In the genomic region with DNA sequence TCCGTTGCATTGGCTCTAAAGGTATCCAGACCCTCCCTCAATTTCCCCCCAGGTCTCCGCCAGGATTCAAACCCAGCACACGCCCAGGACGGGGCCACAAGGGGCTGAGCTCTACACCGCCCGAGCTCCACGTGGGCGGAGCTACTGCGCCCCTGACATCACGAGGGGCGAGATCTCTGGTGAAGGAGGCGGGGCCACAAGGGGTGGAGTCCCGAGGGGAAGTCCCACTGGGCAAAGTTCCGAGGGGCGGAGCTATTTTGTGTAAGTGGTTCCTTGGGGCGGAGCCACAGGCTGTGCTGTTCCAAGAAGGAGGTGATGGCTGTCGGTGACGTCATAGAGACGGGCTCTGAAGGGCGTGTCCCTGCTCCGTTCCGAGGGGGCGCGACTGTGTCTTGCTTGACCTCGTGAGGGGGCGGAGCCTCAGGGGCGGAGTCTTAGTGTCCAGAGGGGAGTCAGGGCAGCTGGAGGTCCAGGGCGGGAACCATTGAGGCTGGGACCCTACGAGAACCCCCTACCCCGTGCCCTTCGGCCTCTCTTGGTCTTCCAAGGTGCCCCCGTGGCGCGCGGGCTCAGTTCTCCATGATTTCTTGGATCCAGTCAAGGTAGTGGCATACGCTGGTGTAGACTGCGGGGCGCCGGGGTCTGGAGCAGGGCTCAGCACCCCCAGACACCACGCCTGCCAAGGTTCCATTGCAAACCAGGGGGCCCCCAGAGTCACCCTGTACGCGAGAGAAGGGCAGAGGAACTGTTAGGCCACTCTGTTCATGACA, we compare ENCODE assay signal across 1 cellular context.
TF ChIP-seq lines count a peak whose summit lies in the region.

No MANE protein-coding gene starts in this region.

TF ChIP-seq in K562, 482 proteins besides CTCF, POLR2A, EP300 and RAD21 (continues in another document):
- TF ChIP-seq ZNF395 (CRISPR knock-in tag; IDR thresholded peaks at IDR 0.05) (no peak), PKNOX1 (IDR thresholded peaks at IDR 0.05) (peak; percentile 89), JUNB (CRISPR knock-in tag; conservative IDR thresholded peaks at IDR 0.05) (peak; percentile 94), MTA1 (IDR thresholded peaks at IDR 0.05; ENCODE audit: borderline replicate concordance) (no peak), CREM (IDR thresholded peaks at IDR 0.05; ENCODE audit: low read depth) (peak; percentile 96), RBBP5 (IDR thresholded peaks at IDR 0.05; ENCODE audit: borderline replicate concordance, insufficient read depth, low read length, poor library complexity, severe bottlenecking) (no peak), ATF1 (CRISPR knock-in tag; IDR thresholded peaks at IDR 0.05) (peak; percentile 55; the same call in 1 of the 2 replicates), ATF1 (tag; IDR thresholded peaks at IDR 0.05) (peak; percentile 98), CCAR2 (IDR thresholded peaks at IDR 0.05; ENCODE audit: low read depth, low read length) (no peak), ZBTB7A (IDR thresholded peaks at IDR 0.05; ENCODE audit: borderline replicate concordance, control insufficient read depth, low read depth, low read length) (peak; percentile 69), SMAD1 (IDR thresholded peaks at IDR 0.05; ENCODE audit: low read depth, low read length, partially characterized antibody) (no peak), ZNF175 (CRISPR knock-in tag; IDR thresholded peaks at IDR 0.05; ENCODE audit: low read depth) (no peak), RBM17 (IDR thresholded peaks at IDR 0.05; ENCODE audit: borderline replicate concordance, low read depth, low read length) (no peak), NFE2 (IDR thresholded peaks at IDR 0.05; ENCODE audit: low read depth) (no peak), NUFIP1 (IDR thresholded peaks at IDR 0.05; ENCODE audit: partially characterized antibody) (no peak), CREB1 (IDR thresholded peaks at IDR 0.05) (peak; percentile 87), CREB1 (CRISPR knock-in tag; IDR thresholded peaks at IDR 0.05) (peak; percentile 91), MYC (IDR thresholded peaks at IDR 0.05; ENCODE audit: low read depth, low read length) (peak; percentile 59; the same call in 1 of the 2 replicates), MYC (CRISPR knock-in tag; IDR thresholded peaks at IDR 0.05; ENCODE audit: borderline replicate concordance, low read depth) (no peak), NFIX (CRISPR knock-in tag; IDR thresholded peaks at IDR 0.05; ENCODE audit: low read depth) (no peak), RAD51 (IDR thresholded peaks at IDR 0.05; ENCODE audit: borderline replicate concordance, low read depth) (peak; percentile 71; the same call in 1 of the 2 replicates), MTA2 (IDR thresholded peaks at IDR 0.05; ENCODE audit: low read depth) (no peak), MITF (IDR thresholded peaks at IDR 0.05) (peak; percentile 18; the same call in 1 of the 2 replicates), MAFF (IDR thresholded peaks at IDR 0.05; ENCODE audit: low read length) (no peak), PCBP2 (IDR thresholded peaks at IDR 0.05; ENCODE audit: low read depth, low read length, poor library complexity, severe bottlenecking) (no peak), NFATC3 (IDR thresholded peaks at IDR 0.05) (no peak), ZNF586 (CRISPR knock-in tag; conservative IDR thresholded peaks at IDR 0.05) (no peak), SUPT5H (IDR thresholded peaks at IDR 0.05) (peak; percentile 62; the same call in 1 of the 2 replicates), ZNF133 (CRISPR knock-in tag; IDR thresholded peaks at IDR 0.05) (no peak), GTF2A2 (tag; IDR thresholded peaks at IDR 0.05) (no peak), RFX5 (IDR thresholded peaks at IDR 0.05; ENCODE audit: low read depth, low read length) (peak; percentile 41; the same call in 1 of the 2 replicates), SRSF9 (IDR thresholded peaks at IDR 0.05; ENCODE audit: borderline replicate concordance, low read depth, low read length) (no peak), CREBBP (IDR thresholded peaks at IDR 0.05; ENCODE audit: low read depth, low read length) (no peak), CSDE1 (IDR thresholded peaks at IDR 0.05) (no peak; a peak in 1 of 4 replicates), ASH1L (IDR thresholded peaks at IDR 0.05; ENCODE audit: borderline replicate concordance, low read depth, partially characterized antibody) (no peak), ESRRB (CRISPR knock-in tag; IDR thresholded peaks at IDR 0.05; ENCODE audit: borderline replicate concordance) (no peak), SREBF2 (CRISPR knock-in tag; IDR thresholded peaks at IDR 0.05) (no peak), ZNF780A (CRISPR knock-in tag; IDR thresholded peaks at IDR 0.05) (no peak), TEAD1 (CRISPR knock-in tag; IDR thresholded peaks at IDR 0.05) (no peak), ATF7 (IDR thresholded peaks at IDR 0.05) (peak; percentile 100), PPARD (CRISPR knock-in tag; IDR thresholded peaks at IDR 0.05) (no peak), ZBTB17 (CRISPR knock-in tag; IDR thresholded peaks at IDR 0.05) (no peak), SP1 (CRISPR knock-in tag; IDR thresholded peaks at IDR 0.05) (peak; percentile 68), CC2D1A (IDR thresholded peaks at IDR 0.05) (no peak), JUND (IDR thresholded peaks at IDR 0.05; ENCODE audit: borderline replicate concordance, low read depth, low read length) (peak; percentile 97), JUND (tag; IDR thresholded peaks at IDR 0.05; ENCODE audit: borderline replicate concordance, low read depth, low read length) (peak; percentile 95; the same call in 2 of the 3 replicates), GMEB1 (CRISPR knock-in tag; IDR thresholded peaks at IDR 0.05) (no peak), NBN (IDR thresholded peaks at IDR 0.05; ENCODE audit: low read depth) (peak; percentile 96), SPI1 (IDR thresholded peaks at IDR 0.05; ENCODE audit: borderline replicate concordance, low read depth, low read length) (peak; percentile 77), MAZ (CRISPR knock-in tag; conservative IDR thresholded peaks at IDR 0.05 in 1 of 2, IDR thresholded peaks at IDR 0.05 in 1 of 2) (peak; percentile 16 to 56; a peak in 2 of 4 replicates), XRCC5 (IDR thresholded peaks at IDR 0.05; ENCODE audit: low read depth, low read length) (peak; percentile 51; the same call in 1 of the 2 replicates), POLR2B (IDR thresholded peaks at IDR 0.05; ENCODE audit: low read depth, partially characterized antibody) (peak; percentile 54)
- TF ChIP-seq, protein P1, sequence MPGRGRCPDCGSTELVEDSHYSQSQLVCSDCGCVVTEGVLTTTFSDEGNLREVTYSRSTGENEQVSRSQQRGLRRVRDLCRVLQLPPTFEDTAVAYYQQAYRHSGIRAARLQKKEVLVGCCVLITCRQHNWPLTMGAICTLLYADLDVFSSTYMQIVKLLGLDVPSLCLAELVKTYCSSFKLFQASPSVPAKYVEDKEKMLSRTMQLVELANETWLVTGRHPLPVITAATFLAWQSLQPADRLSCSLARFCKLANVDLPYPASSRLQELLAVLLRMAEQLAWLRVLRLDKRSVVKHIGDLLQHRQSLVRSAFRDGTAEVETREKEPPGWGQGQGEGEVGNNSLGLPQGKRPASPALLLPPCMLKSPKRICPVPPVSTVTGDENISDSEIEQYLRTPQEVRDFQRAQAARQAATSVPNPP (IDR thresholded peaks at IDR 0.05; ENCODE audit: borderline replicate concordance, insufficient read depth, insufficient read length): no peak
- TF ChIP-seq, protein P2, sequence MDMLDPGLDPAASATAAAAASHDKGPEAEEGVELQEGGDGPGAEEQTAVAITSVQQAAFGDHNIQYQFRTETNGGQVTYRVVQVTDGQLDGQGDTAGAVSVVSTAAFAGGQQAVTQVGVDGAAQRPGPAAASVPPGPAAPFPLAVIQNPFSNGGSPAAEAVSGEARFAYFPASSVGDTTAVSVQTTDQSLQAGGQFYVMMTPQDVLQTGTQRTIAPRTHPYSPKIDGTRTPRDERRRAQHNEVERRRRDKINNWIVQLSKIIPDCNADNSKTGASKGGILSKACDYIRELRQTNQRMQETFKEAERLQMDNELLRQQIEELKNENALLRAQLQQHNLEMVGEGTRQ (CRISPR knock-in tag; IDR thresholded peaks at IDR 0.05): peak; percentile 78
- TF ChIP-seq, protein P3, sequence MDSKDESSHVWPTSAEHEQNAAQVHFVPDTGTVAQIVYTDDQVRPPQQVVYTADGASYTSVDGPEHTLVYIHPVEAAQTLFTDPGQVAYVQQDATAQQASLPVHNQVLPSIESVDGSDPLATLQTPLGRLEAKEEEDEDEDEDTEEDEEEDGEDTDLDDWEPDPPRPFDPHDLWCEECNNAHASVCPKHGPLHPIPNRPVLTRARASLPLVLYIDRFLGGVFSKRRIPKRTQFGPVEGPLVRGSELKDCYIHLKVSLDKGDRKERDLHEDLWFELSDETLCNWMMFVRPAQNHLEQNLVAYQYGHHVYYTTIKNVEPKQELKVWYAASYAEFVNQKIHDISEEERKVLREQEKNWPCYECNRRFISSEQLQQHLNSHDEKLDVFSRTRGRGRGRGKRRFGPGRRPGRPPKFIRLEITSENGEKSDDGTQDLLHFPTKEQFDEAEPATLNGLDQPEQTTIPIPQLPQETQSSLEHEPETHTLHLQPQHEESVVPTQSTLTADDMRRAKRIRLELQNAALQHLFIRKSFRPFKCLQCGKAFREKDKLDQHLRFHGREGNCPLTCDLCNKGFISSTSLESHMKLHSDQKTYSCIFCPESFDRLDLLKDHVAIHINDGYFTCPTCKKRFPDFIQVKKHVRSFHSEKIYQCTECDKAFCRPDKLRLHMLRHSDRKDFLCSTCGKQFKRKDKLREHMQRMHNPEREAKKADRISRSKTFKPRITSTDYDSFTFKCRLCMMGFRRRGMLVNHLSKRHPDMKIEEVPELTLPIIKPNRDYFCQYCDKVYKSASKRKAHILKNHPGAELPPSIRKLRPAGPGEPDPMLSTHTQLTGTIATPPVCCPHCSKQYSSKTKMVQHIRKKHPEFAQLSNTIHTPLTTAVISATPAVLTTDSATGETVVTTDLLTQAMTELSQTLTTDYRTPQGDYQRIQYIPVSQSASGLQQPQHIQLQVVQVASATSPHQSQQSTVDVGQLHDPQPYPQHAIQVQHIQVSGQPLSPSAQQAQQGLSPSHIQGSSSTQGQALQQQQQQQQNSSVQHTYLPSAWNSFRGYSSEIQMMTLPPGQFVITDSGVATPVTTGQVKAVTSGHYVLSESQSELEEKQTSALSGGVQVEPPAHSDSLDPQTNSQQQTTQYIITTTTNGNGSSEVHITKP (IDR thresholded peaks at IDR 0.05; ENCODE audit: partially characterized antibody): peak; percentile 4
- TF ChIP-seq, protein P4, sequence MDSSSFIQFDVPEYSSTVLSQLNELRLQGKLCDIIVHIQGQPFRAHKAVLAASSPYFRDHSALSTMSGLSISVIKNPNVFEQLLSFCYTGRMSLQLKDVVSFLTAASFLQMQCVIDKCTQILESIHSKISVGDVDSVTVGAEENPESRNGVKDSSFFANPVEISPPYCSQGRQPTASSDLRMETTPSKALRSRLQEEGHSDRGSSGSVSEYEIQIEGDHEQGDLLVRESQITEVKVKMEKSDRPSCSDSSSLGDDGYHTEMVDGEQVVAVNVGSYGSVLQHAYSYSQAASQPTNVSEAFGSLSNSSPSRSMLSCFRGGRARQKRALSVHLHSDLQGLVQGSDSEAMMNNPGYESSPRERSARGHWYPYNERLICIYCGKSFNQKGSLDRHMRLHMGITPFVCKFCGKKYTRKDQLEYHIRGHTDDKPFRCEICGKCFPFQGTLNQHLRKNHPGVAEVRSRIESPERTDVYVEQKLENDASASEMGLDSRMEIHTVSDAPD (CRISPR knock-in tag; IDR thresholded peaks at IDR 0.05): no peak
- TF ChIP-seq, protein P5, sequence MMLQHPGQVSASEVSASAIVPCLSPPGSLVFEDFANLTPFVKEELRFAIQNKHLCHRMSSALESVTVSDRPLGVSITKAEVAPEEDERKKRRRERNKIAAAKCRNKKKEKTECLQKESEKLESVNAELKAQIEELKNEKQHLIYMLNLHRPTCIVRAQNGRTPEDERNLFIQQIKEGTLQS (IDR thresholded peaks at IDR 0.05): peak; percentile 100
- TF ChIP-seq, protein P5 (CRISPR knock-in tag; conservative IDR thresholded peaks at IDR 0.05): no peak
